28 cellular contexts compared by ENCODE assay signal in the genomic region with DNA sequence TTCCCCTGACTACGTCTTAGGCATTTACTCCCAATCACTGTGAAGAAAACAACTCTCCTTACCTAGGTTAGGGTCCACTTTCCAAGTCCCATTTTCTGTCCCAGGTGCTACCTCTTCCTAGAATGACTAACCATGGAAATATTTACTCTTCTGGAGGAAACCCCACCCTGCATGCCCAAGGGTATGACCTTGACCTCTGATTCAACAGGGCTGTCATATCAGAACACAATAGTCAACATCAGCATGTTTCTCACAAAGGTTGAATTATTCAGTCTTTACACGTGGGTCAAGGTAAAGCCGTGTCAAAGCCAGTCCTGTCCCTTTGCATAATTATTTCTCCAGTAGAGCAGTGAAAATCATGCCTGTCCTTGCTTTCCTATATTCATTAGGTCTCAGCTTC. TPM values are rescaled to one million over a fixed set of nuclear protein-coding genes. Genes with fewer than 3 reads are reported as not detected.
"Had no signal": no experiment of that assay in that cellular context is flagged by ENCODE, and none has a peak within 500 bp of the region (broad histone marks: within the 10 kb centered on the region; RNA-seq: fewer than 3 reads in every experiment).

No MANE protein-coding gene starts in this region.

- H3K4me3 ChIP-seq: ascending aorta, coronary artery, dorsolateral prefrontal cortex, gastroesophageal sphincter, mucosa of descending colon, smooth muscle cell, stomach, thyroid gland, upper lobe of right lung had no signal

- H3K27me3 ChIP-seq: ascending aorta, dorsolateral prefrontal cortex, thyroid gland had no signal

- DNase-seq: activated CD4-positive, alpha-beta T cell treated with anti-CD3 and anti-CD28 coated beads for 48 hours; activated CD4-positive, alpha-beta T cell treated with anti-CD3 and anti-CD28 coated beads, Interleukin-2, amount 50 U/mL, for 48 hours; activated CD8-positive, alpha-beta memory T cell treated with anti-CD3 and anti-CD28 coated beads for 24 hours; activated effector memory CD4-positive, alpha-beta T cell treated with Interleukin-2 at 50 U/mL for 16 hours; activated naive CD4-positive, alpha-beta T cell treated with anti-CD3 and anti-CD28 coated beads, Interleukin-2, amount 10 ng/mL, durations not matched to agents 7 days and 5 days; activated naive CD8-positive, alpha-beta T cell treated with anti-CD3 and anti-CD28 coated beads, Interleukin-2, amount 10 ng/mL, durations not matched to agents 7 days and 5 days; dorsolateral prefrontal cortex; effector memory CD4-positive, alpha-beta T cell; hippocampal formation; left cardiac atrium; left ventricle myocardium superior; mucosa of descending colon; nephron progenitor cell; retina; stimulated activated CD4-positive, alpha-beta T cell treated with anti-CD3 and anti-CD28 coated beads, Interleukin-1b, Interleukin-23, amount 100 ng/mL, for 48 hours; stimulated activated CD4-positive, alpha-beta T cell treated with anti-CD3 and anti-CD28 coated beads, Interleukin-4, amount 100 ng/mL, for 4 hours; stimulated activated CD8-positive, alpha-beta memory T cell treated with anti-CD3 and anti-CD28 coated beads, Interleukin-4, amount 100 ng/mL, for 48 hours; stomach; thyroid gland; upper lobe of right lung had no signal

- ATAC-seq: gastroesophageal sphincter; left cardiac atrium; left ventricle myocardium superior; mucosa of descending colon; stimulated activated memory B cell treated with anti-CD40 and anti-IgM and Interleukin-4, amounts not matched to agents 10 μg/mL and 1 μg/mL and 100 μg/mL, for 72 hours; upper lobe of right lung had no signal

- H3K9me3 ChIP-seq: ascending aorta, gastroesophageal sphincter, mucosa of descending colon, neutrophil, stomach, thyroid gland, upper lobe of right lung had no signal

- H3K27ac ChIP-seq: ascending aorta, coronary artery, dorsolateral prefrontal cortex, gastroesophageal sphincter, neutrophil, stomach, thyroid gland, upper lobe of right lung had no signal

- H3K36me3 ChIP-seq: ascending aorta, gastroesophageal sphincter, neutrophil, stomach, thyroid gland, upper lobe of right lung had no signal

RNA-seq across cellular contexts. Expression of a gene that starts 4.3 kb away (rescaled TPM):
- total RNA-seq: ascending aorta; osteocyte; T-helper 1 cell treated with Interleukin-12 subunit alpha and Interleukin-12 subunit beta and Interleukin-4 antibody, amounts not matched to agents 30 ng/mL and 1 ng/mL, for 36 hours had no signal
